ENCODE assay signal across 21 cellular contexts in the genomic region with DNA sequence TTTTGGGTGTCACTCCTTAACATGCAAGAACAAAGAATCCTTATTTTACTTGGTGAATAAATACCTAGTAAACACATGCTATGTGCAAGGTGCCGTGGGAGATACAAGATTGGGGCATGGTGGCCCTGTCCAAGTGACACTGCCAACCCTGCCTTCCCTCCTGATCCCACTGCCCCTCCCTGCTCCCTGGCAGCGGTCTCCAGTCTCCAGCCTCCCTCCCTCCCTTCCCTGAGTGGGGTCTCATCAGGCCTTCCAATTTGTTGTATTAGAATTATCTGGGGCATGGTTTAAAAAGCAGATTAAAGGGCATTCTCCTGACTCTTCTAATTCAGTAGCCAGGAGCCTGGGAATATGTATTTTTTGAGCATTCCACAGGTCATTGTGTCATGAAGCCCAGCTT. TPM values are rescaled to one million over a fixed set of nuclear protein-coding genes. Genes with fewer than 3 reads are reported as not detected.
DNase-seq lines count a peak whose midpoint lies in the region; ATAC-seq, FAIRE-seq and TF ChIP-seq lines count a peak whose summit lies in the region.
"Had no signal": no experiment of that assay in that cellular context is flagged by ENCODE, and none has a peak within 500 bp of the region (broad histone marks: within the 10 kb centered on the region; RNA-seq: fewer than 3 reads in every experiment).

No MANE protein-coding gene starts in this region.

- peaks cover 40% of the 10 kb centered on the region for H3K36me3 ChIP-seq in CD8-positive, alpha-beta T cell (ENCODE audit: insufficient read depth, low read length)
- H3K36me3 ChIP-seq in HepG2 (replicated peaks in 1 of 2; ENCODE audit: control insufficient read depth in 1 of 2, insufficient read depth in 2 of 2, low read length in 2 of 2) (peaks cover 25 to 40% of the 10 kb centered on the region in 2 experiments), uterus (no peaks in the 10 kb centered on the region)

- H3K9me3 Mint-ChIP-seq in CD8-positive, alpha-beta T cell, result no peaks in the 10 kb centered on the region
- H3K9me3 Mint-ChIP-seq in IgD-negative memory B cell, result no peaks in the 10 kb centered on the region
- H3K9me3 Mint-ChIP-seq: CD4-positive, alpha-beta T cell; H9 had no signal

- POLR2A ChIA-PET in CD8-positive, alpha-beta T cell (lab: Charles Lee), result no interaction called here
- POLR2A ChIA-PET in HepG2 (lab: Yijun Ruan, JAX), result interaction anchor here (1.0 kb wide), 1 partner anchor 33 kb away, joined by 3 read pairs; no protein-coding TSS in a partner anchor

- TF ChIP-seq RAD21 in HepG2 (CRISPR knock-in tag; IDR thresholded peaks at IDR 0.05), result no peak

- no peaks in the 10 kb centered on the region for H4K20me1 ChIP-seq in HepG2 (ENCODE audit: insufficient read depth, low read length)

- H3K27ac ChIP-seq in CD8-positive, alpha-beta T cell (ENCODE audit: low read depth, low read length), result no peak overlapping the region
- H3K27ac ChIP-seq in HepG2 (ENCODE audit: extremely low read length, insufficient read depth, low read length), result no peak overlapping the region
- H3K27ac ChIP-seq in uterus, result peak overlapping the region; percentile 34 to 36
- H3K27ac ChIP-seq in coronary artery, result no peak overlapping the region
- H3K27ac ChIP-seq: A549, HL-60 had no signal

- H3K79me2 ChIP-seq in HepG2 (ENCODE audit: insufficient read depth, low read length), result no peaks in the 10 kb centered on the region

- BruUV-seq in HepG2 (replicated peaks; lab: Mats Ljungman, UMichigan), result no TSS peak

- peaks cover 8% of the 10 kb centered on the region for H3K4me1 Mint-ChIP-seq in CD8-positive, alpha-beta T cell (ENCODE audit: low read depth)
- H3K4me1 Mint-ChIP-seq in IgD-negative memory B cell, result peaks cover 0 to 9% (median 8%) of the 10 kb centered on the region in 3 donors
- H3K4me1 Mint-ChIP-seq: H9 had no signal

- intact Hi-C loops in CD8-positive, alpha-beta T cell (cut with DNase I, micrococcal nuclease), result no loop called here
- intact Hi-C loops in HepG2 (cut with micrococcal nuclease; ENCODE audit: unreplicated experiment), result no loop called here
- intact Hi-C loops in uterus (cut with DNase I; ENCODE audit: low total_unique reads), result no loop called here

- no peaks in the 10 kb centered on the region for H3K9me3 ChIP-seq in CD8-positive, alpha-beta T cell (ENCODE audit: low read length)
- no peaks in the 10 kb centered on the region for H3K9me3 ChIP-seq in HepG2 (ENCODE audit: low read length)
- H3K9me3 ChIP-seq in uterus, result no peaks in the 10 kb centered on the region
- H3K9me3 ChIP-seq: A549 had no signal

- no peak for ATAC-seq in CD8-positive, alpha-beta T cell
- ATAC-seq in HepG2 (no peak), HG02973 (IDR thresholded peaks at IDR 0.05; ENCODE audit: unreplicated experiment) (no peak)
- ATAC-seq: A549 had no signal

- no peak overlapping the region for H3K4me3 ChIP-seq in CD8-positive, alpha-beta T cell (ENCODE audit: low read depth, low read length)
- H3K4me3 ChIP-seq in HepG2 (replicated peaks in 1 of 3; ENCODE audit: insufficient read depth in 1 of 3, low read depth in 2 of 3, low read length in 3 of 3), result no peak overlapping the region
- no peak overlapping the region for H3K4me3 ChIP-seq in uterus
- H3K4me3 ChIP-seq in coronary artery, result no peak overlapping the region
- H3K4me3 ChIP-seq: A549 had no signal

- H3K27me3 Mint-ChIP-seq in CD8-positive, alpha-beta T cell (ENCODE audit: low read depth), result no peaks in the 10 kb centered on the region
- H3K27me3 Mint-ChIP-seq in IgD-negative memory B cell, result no peaks in the 10 kb centered on the region
- H3K27me3 Mint-ChIP-seq: CD4-positive, alpha-beta T cell had no signal

- TF ChIP-seq POLR2A in HepG2 (IDR thresholded peaks at IDR 0.05; ENCODE audit: insufficient read depth in 1 of 2, low read depth in 2 of 2, low read length in 2 of 2) (peak in 1 of 2 experiments; percentile 11; a peak in 1 of 4 replicates), uterus (IDR thresholded peaks at IDR 0.05) (no peak)

- no peak for FAIRE-seq in HepG2 (lab: Jason Lieb, UNC)
- FAIRE-seq: A549, D721Med, G401.6, GM19239 had no signal

- H3K27me3 ChIP-seq in CD8-positive, alpha-beta T cell (ENCODE audit: insufficient read depth, low read length), result no peaks in the 10 kb centered on the region
- H3K27me3 ChIP-seq in HepG2 (ENCODE audit: control insufficient read depth in 1 of 2, insufficient read depth in 2 of 2, low read length in 2 of 2), result no peaks in the 10 kb centered on the region
- H3K27me3 ChIP-seq in uterus, result no peaks in the 10 kb centered on the region

- H3K4me2 ChIP-seq in HepG2 (ENCODE audit: low read depth, low read length), result no peak overlapping the region
- H3K4me2 ChIP-seq: A549 had no signal

- CTCF ChIA-PET in CD8-positive, alpha-beta T cell (lab: Charles Lee), result no interaction called here
- CTCF ChIA-PET in HepG2 (lab: Yijun Ruan, JAX; ENCODE audit: low intra/inter-chr PET ratio, low total read pairs), result no interaction called here

- TF ChIP-seq CTCF in CD8-positive, alpha-beta T cell (IDR thresholded peaks at IDR 0.05), result no peak
- no peak for TF ChIP-seq CTCF in HepG2 (CRISPR knock-in tag; IDR thresholded peaks at IDR 0.05)
- TF ChIP-seq CTCF in uterus (IDR thresholded peaks at IDR 0.05), result no peak
- no peak for TF ChIP-seq CTCF in coronary artery (IDR thresholded peaks at IDR 0.05)

- TF ChIP-seq EP300 in HepG2 (IDR thresholded peaks at IDR 0.05; ENCODE audit: low read depth in 2 of 2, low read length in 2 of 2) (no peak), HepG2 (CRISPR knock-in tag; IDR thresholded peaks at IDR 0.05; ENCODE audit: borderline replicate concordance) (no peak)

- H3K4me3 Mint-ChIP-seq in CD8-positive, alpha-beta T cell, result no peak overlapping the region
- H3K4me3 Mint-ChIP-seq in IgD-negative memory B cell, result no peak overlapping the region
- H3K4me3 Mint-ChIP-seq: CD4-positive, alpha-beta T cell; H9 had no signal

- WGBS in HepG2 (ENCODE audit: low lambda C conversion rate), result 95% methylated on average over 2 of the region's 2 CpGs

- in situ Hi-C loops in HepG2 (cut with HindIII; ENCODE audit: extremely low pct_ligation_motif_present, low pct_unique_long_range_greater_than_20kb), result no loop called here

- H3K36me3 Mint-ChIP-seq in CD8-positive, alpha-beta T cell, result peaks cover 71% of the 10 kb centered on the region
- H3K36me3 Mint-ChIP-seq in IgD-negative memory B cell, result peaks cover 13% of the 10 kb centered on the region

- H3K27ac Mint-ChIP-seq in CD8-positive, alpha-beta T cell, result peak overlapping the region; percentile 49
- peak overlapping the region in 2 of 3 donors; percentile 10 to 89 for H3K27ac Mint-ChIP-seq in IgD-negative memory B cell
- H3K27ac Mint-ChIP-seq: CD4-positive, alpha-beta T cell had no signal

- no peaks in the 10 kb centered on the region for H3K4me1 ChIP-seq in CD8-positive, alpha-beta T cell (ENCODE audit: insufficient read depth, low read length)
- H3K4me1 ChIP-seq in HepG2 (ENCODE audit: insufficient read depth, low read length) (peaks cover 16% of the 10 kb centered on the region), uterus (no peaks in the 10 kb centered on the region)
- H3K4me1 ChIP-seq: A549 had no signal

- no peak overlapping the region for H2AFZ ChIP-seq in HepG2 (ENCODE audit: low read length)

- H3K9ac ChIP-seq in HepG2 (ENCODE audit: insufficient read depth, low read depth, low read length), result no peak overlapping the region

- DNase-seq in CD8-positive, alpha-beta T cell, result no peak
- DNase-seq in HepG2 (ENCODE audit: low spot score), result no peak
- DNase-seq in uterus, result no peak
- DNase-seq in coronary artery (ENCODE audit: low spot score), result no peak
- no peak for DNase-seq in putamen (ENCODE audit: low spot score)
- DNase-seq: C1 segment of cervical spinal cord; CD4-positive, alpha-beta T cell; DMS153; DMS79 treated with DMSO at 0.1 percent for 48 hours; EL; GOT3; H9; KG1 had no signal

RNA-seq across cellular contexts. Expression of gene TMED6, which starts 12.5 kb away (rescaled TPM):
- total RNA-seq in CD8-positive, alpha-beta T cell, result under 1 TPM; 0.60 to 0.92 TPM
- polyA plus RNA-seq in IgD-negative memory B cell (not detected), HepG2 (2011; rRNA removed) (9.8 and 10.5 TPM in 2 replicates)
- total RNA-seq in HepG2 (2016; rRNA removed; fragmentation: Illumina TruSeq; extraction: Trizol) (6.4 and 14.4 TPM in 2 replicates), uterus (under 1 TPM in 1 of 4 donors, not detected in 3; 0.98 TPM)
- 2.9 and 4.8 TPM in 2 replicates for total RNA-seq in HepG2 (2016; cell fraction: cytosol; rRNA removed; fragmentation: Illumina TruSeq; extraction: Trizol; ENCODE audit: low read depth)
- total RNA-seq in HepG2 (2016; cell fraction: insoluble cytoplasmic fraction; rRNA removed; fragmentation: Illumina TruSeq; extraction: Trizol), result 9.7 and 13.1 TPM in 2 replicates
- total RNA-seq in HepG2 (2016; cell fraction: membrane; rRNA removed; fragmentation: Illumina TruSeq; extraction: Trizol), result 4.0 and 4.4 TPM in 2 replicates
- total RNA-seq in HepG2 (2016; cell fraction: nucleus; rRNA removed; fragmentation: Illumina TruSeq; extraction: Trizol), result 9.6 and 11.2 TPM in 2 replicates
- polyA plus RNA-seq in HepG2 (2011; cell fraction: cytosol; rRNA removed), result 8.0 and 12.8 TPM in 2 replicates
- 3.0 and 4.5 TPM in 2 replicates for polyA plus RNA-seq in HepG2 (2011; cell fraction: nucleus; rRNA removed)
- polyA plus RNA-seq in HepG2 (2012), result 6.0 and 10.3 TPM in 2 replicates
- 3.8 and 4.3 TPM in 2 replicates for polyA plus RNA-seq in HepG2 (2016; cell fraction: cytosol; fragmentation: Illumina TruSeq; extraction: Trizol; ENCODE audit: low read depth)
- 7.5 and 10.5 TPM in 2 replicates for polyA plus RNA-seq in HepG2 (2016; cell fraction: insoluble cytoplasmic fraction; fragmentation: Illumina TruSeq; extraction: Trizol; ENCODE audit: low read depth)
- 3.5 and 4.2 TPM in 2 replicates for polyA plus RNA-seq in HepG2 (2016; cell fraction: membrane; fragmentation: Illumina TruSeq; extraction: Trizol; ENCODE audit: low read depth)
- 17.8 and 20.3 TPM in 2 replicates for polyA plus RNA-seq in HepG2 (2016; cell fraction: nucleus; fragmentation: Illumina TruSeq; extraction: Trizol; ENCODE audit: insufficient read depth, low read depth)
- polyA minus RNA-seq in HepG2 (2011; rRNA and poly(A)+ RNA removed; ENCODE audit: low replicate concordance), result 1.3 and 10.3 TPM in 2 replicates
- polyA minus RNA-seq in HepG2 (2011; cell fraction: cytosol; rRNA and poly(A)+ RNA removed), result 1.6 and 2.7 TPM in 2 replicates
- polyA minus RNA-seq in HepG2 (2011; cell fraction: nucleus; rRNA and poly(A)+ RNA removed), result 6.2 and 6.7 TPM in 2 replicates
- polyA plus RNA-seq: AG04450 had no signal

RNA-seq across cellular contexts. Expression of gene TERF2, which starts 21.7 kb away (rescaled TPM):
- 10 to 100 TPM; 37.5 to 42.7 TPM for total RNA-seq in CD8-positive, alpha-beta T cell
- polyA plus RNA-seq in IgD-negative memory B cell (50.7 TPM), HepG2 (2011; rRNA removed) (16.6 and 20.2 TPM in 2 replicates)
- total RNA-seq in HepG2 (2016; rRNA removed; fragmentation: Illumina TruSeq; extraction: Trizol) (9.7 and 18.2 TPM in 2 replicates), uterus (10 to 100 TPM; 13.5 to 62.2 (median 27.1) TPM)
- 17.4 and 18.9 TPM in 2 replicates for total RNA-seq in HepG2 (2016; cell fraction: cytosol; rRNA removed; fragmentation: Illumina TruSeq; extraction: Trizol; ENCODE audit: low read depth)
- total RNA-seq in HepG2 (2016; cell fraction: insoluble cytoplasmic fraction; rRNA removed; fragmentation: Illumina TruSeq; extraction: Trizol), result 12.3 and 15.9 TPM in 2 replicates
- total RNA-seq in HepG2 (2016; cell fraction: membrane; rRNA removed; fragmentation: Illumina TruSeq; extraction: Trizol), result 10.9 and 11.1 TPM in 2 replicates
- 10.9 and 11.7 TPM in 2 replicates for total RNA-seq in HepG2 (2016; cell fraction: nucleus; rRNA removed; fragmentation: Illumina TruSeq; extraction: Trizol)
- polyA plus RNA-seq in HepG2 (2011; cell fraction: cytosol; rRNA removed), result 9.0 and 11.1 TPM in 2 replicates
- polyA plus RNA-seq in HepG2 (2011; cell fraction: nucleus; rRNA removed), result 10.9 and 12.7 TPM in 2 replicates
- 21.6 and 23.0 TPM in 2 replicates for polyA plus RNA-seq in HepG2 (2012)
- polyA plus RNA-seq in HepG2 (2016; cell fraction: cytosol; fragmentation: Illumina TruSeq; extraction: Trizol; ENCODE audit: low read depth), result 6.2 and 7.8 TPM in 2 replicates
- polyA plus RNA-seq in HepG2 (2016; cell fraction: insoluble cytoplasmic fraction; fragmentation: Illumina TruSeq; extraction: Trizol; ENCODE audit: low read depth), result 38.1 and 39.2 TPM in 2 replicates
- 11.5 and 14.4 TPM in 2 replicates for polyA plus RNA-seq in HepG2 (2016; cell fraction: membrane; fragmentation: Illumina TruSeq; extraction: Trizol; ENCODE audit: low read depth)
- 37.2 and 38.8 TPM in 2 replicates for polyA plus RNA-seq in HepG2 (2016; cell fraction: nucleus; fragmentation: Illumina TruSeq; extraction: Trizol; ENCODE audit: insufficient read depth, low read depth)
- polyA minus RNA-seq in HepG2 (2011; rRNA and poly(A)+ RNA removed; ENCODE audit: low replicate concordance), result 24.0 and 33.0 TPM in 2 replicates
- 25.9 and 27.6 TPM in 2 replicates for polyA minus RNA-seq in HepG2 (2011; cell fraction: cytosol; rRNA and poly(A)+ RNA removed)
- polyA minus RNA-seq in HepG2 (2011; cell fraction: nucleus; rRNA and poly(A)+ RNA removed), result 28.1 and 31.1 TPM in 2 replicates

RNA-seq across cellular contexts. Expression of gene NIP7, which starts 24.5 kb away (rescaled TPM):
- 10 to 100 TPM; 44.9 to 50.0 TPM for total RNA-seq in CD8-positive, alpha-beta T cell
- polyA plus RNA-seq in IgD-negative memory B cell (22.8 TPM), HepG2 (2011; rRNA removed) (14.0 and 15.3 TPM in 2 replicates)
- total RNA-seq in HepG2 (2016; rRNA removed; fragmentation: Illumina TruSeq; extraction: Trizol) (114 and 144 TPM in 2 replicates), uterus (10 to 100 TPM in 3 of 4 donors, 1 to 10 TPM in 1; 6.2 to 21.7 (median 16.9) TPM)
- total RNA-seq in HepG2 (2016; cell fraction: cytosol; rRNA removed; fragmentation: Illumina TruSeq; extraction: Trizol; ENCODE audit: low read depth), result 18.2 and 22.3 TPM in 2 replicates
- total RNA-seq in HepG2 (2016; cell fraction: insoluble cytoplasmic fraction; rRNA removed; fragmentation: Illumina TruSeq; extraction: Trizol), result 111 and 158 TPM in 2 replicates
- 44.6 and 49.9 TPM in 2 replicates for total RNA-seq in HepG2 (2016; cell fraction: membrane; rRNA removed; fragmentation: Illumina TruSeq; extraction: Trizol)
- 41.5 and 45.6 TPM in 2 replicates for total RNA-seq in HepG2 (2016; cell fraction: nucleus; rRNA removed; fragmentation: Illumina TruSeq; extraction: Trizol)
- 14.2 and 20.2 TPM in 2 replicates for polyA plus RNA-seq in HepG2 (2011; cell fraction: cytosol; rRNA removed)
- 6.7 and 10.3 TPM in 2 replicates for polyA plus RNA-seq in HepG2 (2011; cell fraction: nucleus; rRNA removed)
- polyA plus RNA-seq in HepG2 (2012), result 36.0 and 46.6 TPM in 2 replicates
- 8.3 and 9.9 TPM in 2 replicates for polyA plus RNA-seq in HepG2 (2016; cell fraction: cytosol; fragmentation: Illumina TruSeq; extraction: Trizol; ENCODE audit: low read depth)
- 140 and 161 TPM in 2 replicates for polyA plus RNA-seq in HepG2 (2016; cell fraction: insoluble cytoplasmic fraction; fragmentation: Illumina TruSeq; extraction: Trizol; ENCODE audit: low read depth)
- polyA plus RNA-seq in HepG2 (2016; cell fraction: membrane; fragmentation: Illumina TruSeq; extraction: Trizol; ENCODE audit: low read depth), result 25.6 and 25.8 TPM in 2 replicates
- 69.5 and 74.1 TPM in 2 replicates for polyA plus RNA-seq in HepG2 (2016; cell fraction: nucleus; fragmentation: Illumina TruSeq; extraction: Trizol; ENCODE audit: insufficient read depth, low read depth)
- polyA minus RNA-seq in HepG2 (2011; rRNA and poly(A)+ RNA removed; ENCODE audit: low replicate concordance), result 18.1 and 22.6 TPM in 2 replicates
- 14.7 and 15.0 TPM in 2 replicates for polyA minus RNA-seq in HepG2 (2011; cell fraction: cytosol; rRNA and poly(A)+ RNA removed)
- polyA minus RNA-seq in HepG2 (2011; cell fraction: nucleus; rRNA and poly(A)+ RNA removed), result 21.9 and 26.0 TPM in 2 replicates

RNA-seq across cellular contexts. Expression of gene COG8, which starts 24.7 kb away (rescaled TPM):
- 10 to 100 TPM; 19.3 to 19.6 TPM for total RNA-seq in CD8-positive, alpha-beta T cell
- polyA plus RNA-seq in IgD-negative memory B cell (42.9 TPM), HepG2 (2011; rRNA removed) (45.5 and 53.9 TPM in 2 replicates)
- total RNA-seq in HepG2 (2016; rRNA removed; fragmentation: Illumina TruSeq; extraction: Trizol) (52.1 and 55.3 TPM in 2 replicates), uterus (10 to 100 TPM; 39.4 to 58.8 (median 43.0) TPM)
- 10.7 and 10.9 TPM in 2 replicates for total RNA-seq in HepG2 (2016; cell fraction: cytosol; rRNA removed; fragmentation: Illumina TruSeq; extraction: Trizol; ENCODE audit: low read depth)
- 51.4 and 55.0 TPM in 2 replicates for total RNA-seq in HepG2 (2016; cell fraction: insoluble cytoplasmic fraction; rRNA removed; fragmentation: Illumina TruSeq; extraction: Trizol)
- total RNA-seq in HepG2 (2016; cell fraction: membrane; rRNA removed; fragmentation: Illumina TruSeq; extraction: Trizol), result 19.3 and 21.7 TPM in 2 replicates
- 36.9 and 39.9 TPM in 2 replicates for total RNA-seq in HepG2 (2016; cell fraction: nucleus; rRNA removed; fragmentation: Illumina TruSeq; extraction: Trizol)
- 41.6 and 42.2 TPM in 2 replicates for polyA plus RNA-seq in HepG2 (2011; cell fraction: cytosol; rRNA removed)
- 54.2 and 55.8 TPM in 2 replicates for polyA plus RNA-seq in HepG2 (2011; cell fraction: nucleus; rRNA removed)
- 25.6 and 25.8 TPM in 2 replicates for polyA plus RNA-seq in HepG2 (2012)
- polyA plus RNA-seq in HepG2 (2016; cell fraction: cytosol; fragmentation: Illumina TruSeq; extraction: Trizol; ENCODE audit: low read depth), result 4.5 and 4.6 TPM in 2 replicates
- polyA plus RNA-seq in HepG2 (2016; cell fraction: insoluble cytoplasmic fraction; fragmentation: Illumina TruSeq; extraction: Trizol; ENCODE audit: low read depth), result 43.6 and 45.3 TPM in 2 replicates
- polyA plus RNA-seq in HepG2 (2016; cell fraction: membrane; fragmentation: Illumina TruSeq; extraction: Trizol; ENCODE audit: low read depth), result 8.1 and 10.3 TPM in 2 replicates
- polyA plus RNA-seq in HepG2 (2016; cell fraction: nucleus; fragmentation: Illumina TruSeq; extraction: Trizol; ENCODE audit: insufficient read depth, low read depth), result 58.0 and 62.4 TPM in 2 replicates
- polyA minus RNA-seq in HepG2 (2011; rRNA and poly(A)+ RNA removed; ENCODE audit: low replicate concordance), result 107 and 148 TPM in 2 replicates
- polyA minus RNA-seq in HepG2 (2011; cell fraction: cytosol; rRNA and poly(A)+ RNA removed), result 58.2 and 58.3 TPM in 2 replicates
- polyA minus RNA-seq in HepG2 (2011; cell fraction: nucleus; rRNA and poly(A)+ RNA removed), result 63.6 and 70.5 TPM in 2 replicates

RNA-seq across cellular contexts. Expression of gene PDF, which starts 33.7 kb away (rescaled TPM):
- 1 to 10 TPM; 3.3 to 3.6 TPM for total RNA-seq in CD8-positive, alpha-beta T cell
- polyA plus RNA-seq in IgD-negative memory B cell (20.1 TPM), HepG2 (2011; rRNA removed) (12.4 and 15.5 TPM in 2 replicates)
- total RNA-seq in HepG2 (2016; rRNA removed; fragmentation: Illumina TruSeq; extraction: Trizol) (26.8 and 48.8 TPM in 2 replicates), uterus (10 to 100 TPM in 2 of 4 donors, 1 to 10 TPM in 2; 3.2 to 69.9 (median 13.2) TPM)
- 18.2 and 24.6 TPM in 2 replicates for total RNA-seq in HepG2 (2016; cell fraction: cytosol; rRNA removed; fragmentation: Illumina TruSeq; extraction: Trizol; ENCODE audit: low read depth)
- total RNA-seq in HepG2 (2016; cell fraction: insoluble cytoplasmic fraction; rRNA removed; fragmentation: Illumina TruSeq; extraction: Trizol), result 28.5 and 44.0 TPM in 2 replicates
- total RNA-seq in HepG2 (2016; cell fraction: membrane; rRNA removed; fragmentation: Illumina TruSeq; extraction: Trizol), result 38.4 and 44.7 TPM in 2 replicates
- total RNA-seq in HepG2 (2016; cell fraction: nucleus; rRNA removed; fragmentation: Illumina TruSeq; extraction: Trizol), result 29.9 and 30.3 TPM in 2 replicates
- 22.8 and 23.1 TPM in 2 replicates for polyA plus RNA-seq in HepG2 (2011; cell fraction: cytosol; rRNA removed)
- 24.7 and 25.0 TPM in 2 replicates for polyA plus RNA-seq in HepG2 (2011; cell fraction: nucleus; rRNA removed)
- 6.4 and 8.7 TPM in 2 replicates for polyA plus RNA-seq in HepG2 (2012)
- 23.5 and 29.1 TPM in 2 replicates for polyA plus RNA-seq in HepG2 (2016; cell fraction: cytosol; fragmentation: Illumina TruSeq; extraction: Trizol; ENCODE audit: low read depth)
- 23.7 and 27.1 TPM in 2 replicates for polyA plus RNA-seq in HepG2 (2016; cell fraction: insoluble cytoplasmic fraction; fragmentation: Illumina TruSeq; extraction: Trizol; ENCODE audit: low read depth)
- polyA plus RNA-seq in HepG2 (2016; cell fraction: membrane; fragmentation: Illumina TruSeq; extraction: Trizol; ENCODE audit: low read depth), result 21.1 and 25.6 TPM in 2 replicates
- polyA plus RNA-seq in HepG2 (2016; cell fraction: nucleus; fragmentation: Illumina TruSeq; extraction: Trizol; ENCODE audit: insufficient read depth, low read depth), result 37.8 and 54.6 TPM in 2 replicates
- polyA minus RNA-seq in HepG2 (2011; rRNA and poly(A)+ RNA removed; ENCODE audit: low replicate concordance), result 4.4 and 16.0 TPM in 2 replicates
- 15.6 and 19.5 TPM in 2 replicates for polyA minus RNA-seq in HepG2 (2011; cell fraction: cytosol; rRNA and poly(A)+ RNA removed)
- 6.3 and 19.4 TPM in 2 replicates for polyA minus RNA-seq in HepG2 (2011; cell fraction: nucleus; rRNA and poly(A)+ RNA removed)

Comparison
In these comparisons a context has a peak if more than half of its experiments do, and no peak if none do; other contexts are left out.
1. H3K27ac ChIP-seq: peak in uterus (2 of 2); none in CD8-positive, alpha-beta T cell (single experiment), HepG2 (single experiment) and coronary artery (0 of 2).